ENCODE assay signal across 20 cellular contexts in the genomic region with DNA sequence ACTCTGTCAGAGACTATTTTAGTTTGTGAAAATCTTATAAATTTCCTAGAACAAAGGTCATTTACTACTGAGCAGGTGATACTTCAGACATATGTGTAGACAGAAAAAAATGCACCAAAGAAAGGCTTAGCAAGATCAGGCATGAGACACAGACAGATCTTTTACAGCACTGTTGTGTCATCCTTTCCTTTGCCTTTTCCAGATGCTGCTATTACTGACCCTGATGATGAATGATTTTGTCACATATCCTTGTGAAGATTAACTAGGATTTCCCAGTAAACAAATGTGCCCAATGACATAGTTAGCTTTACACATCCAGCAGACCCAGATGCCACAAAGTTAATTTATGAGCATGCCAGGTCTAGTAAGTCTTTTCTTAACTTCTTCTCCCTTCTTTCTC.
DNase-seq lines count a peak whose midpoint lies in the region; ATAC-seq, FAIRE-seq and TF ChIP-seq lines count a peak whose summit lies in the region.
"Had no signal": no experiment of that assay in that cellular context is flagged by ENCODE, and none has a peak within 500 bp of the region (broad histone marks: within the 10 kb centered on the region; RNA-seq: fewer than 3 reads in every experiment).

No MANE protein-coding gene starts in this region.

- H3K4me2 ChIP-seq in A549, result no peak overlapping the region
- no peak overlapping the region for H3K4me2 ChIP-seq in keratinocyte (ENCODE audit: control insufficient read depth, extremely low read depth, insufficient read depth, low read depth, low read length)

- no peak for TF ChIP-seq POLR2A in A549 (IDR thresholded peaks at IDR 0.05; ENCODE audit: low read length)

- H3K9ac ChIP-seq in keratinocyte (ENCODE audit: control insufficient read depth, extremely low read depth, insufficient read depth, low read length), result no peak overlapping the region

- H3K27me3 ChIP-seq in bronchial epithelial cell (ENCODE audit: control insufficient read depth, insufficient read depth, low read length) (no peaks in the 10 kb centered on the region), keratinocyte (ENCODE audit: control insufficient read depth, extremely low read depth, insufficient read depth, low read length) (no peaks in the 10 kb centered on the region)

- H3K36me3 ChIP-seq in bronchial epithelial cell (ENCODE audit: control insufficient read depth, insufficient read depth, low read length) (no peaks in the 10 kb centered on the region), keratinocyte (ENCODE audit: control insufficient read depth in 2 of 2, extremely low read depth in 1 of 2, insufficient read depth in 2 of 2, low read length in 2 of 2) (no peaks in the 10 kb centered on the region)

- H3K9me1 ChIP-seq in keratinocyte (ENCODE audit: control insufficient read depth, extremely low read depth, insufficient read depth, low read length), result no peaks in the 10 kb centered on the region

- dilution Hi-C loops in keratinocyte (cut with MboI; ENCODE audit: extremely low pct_ligation_motif_present, low sequenced_read_pairs), result no loop called here

- DNase-seq in A549 (ENCODE audit: low read depth in 1 of 2, low spot score in 1 of 2) (peak in 1 of 2 experiments; percentile 5), NCI-H82 (lab: John Stamatoyannopoulos, UW) (peak; percentile 46), bronchial epithelial cell (ENCODE audit: low read depth) (peak; percentile 70), keratinocyte (ENCODE audit: low read depth, low spot score) (no peak), RPMI8226 (no peak)
- DNase-seq: Calu3; CD4-positive, alpha-beta T cell; EL; H7; NCI-H1694 treated with DMSO at 0.1 percent for 48 hours; NCI-H2107; NCI-H510A treated with DMSO at 0.1 percent for 48 hours; SHP77 had no signal

- H4K20me1 ChIP-seq in keratinocyte (ENCODE audit: control insufficient read depth, extremely low read depth, insufficient read depth, low read length), result no peaks in the 10 kb centered on the region

- ATAC-seq in A549, result no peak
- no peak for ATAC-seq in HG02588 (IDR thresholded peaks at IDR 0.05; ENCODE audit: unreplicated experiment)
- ATAC-seq in HG03571 (IDR thresholded peaks at IDR 0.05; ENCODE audit: unreplicated experiment), result no peak
- no peak for ATAC-seq in HG02973 (IDR thresholded peaks at IDR 0.05; ENCODE audit: unreplicated experiment)
- ATAC-seq: Panc1 had no signal

- H3K27ac ChIP-seq in A549 (no peak overlapping the region), keratinocyte (ENCODE audit: control insufficient read depth, insufficient read depth, low read length) (no peak overlapping the region)
- H3K27ac ChIP-seq: SK-N-MC had no signal

- CTCF ChIA-PET in A549 (lab: Yijun Ruan, JAX), result no interaction called here

- no peak for TF ChIP-seq RAD21 in A549 (conservative IDR thresholded peaks at IDR 0.05 in 1 of 2, IDR thresholded peaks at IDR 0.05 in 1 of 2)

- POLR2A ChIA-PET in A549 (lab: Yijun Ruan, JAX), result no interaction called here

- H2AFZ ChIP-seq in keratinocyte (ENCODE audit: control insufficient read depth, low read length), result no peak overlapping the region

- H3K79me2 ChIP-seq in keratinocyte (ENCODE audit: control insufficient read depth, insufficient read depth, low read length), result no peaks in the 10 kb centered on the region

- no peak overlapping the region for H3K4me3 ChIP-seq in A549
- no peak overlapping the region for H3K4me3 ChIP-seq in bronchial epithelial cell (ENCODE audit: low read depth, low read length)
- H3K4me3 ChIP-seq in keratinocyte (ENCODE audit: control insufficient read depth in 2 of 3, extremely low read depth in 1 of 3, insufficient read depth in 2 of 3, low read depth in 1 of 3, low read length in 3 of 3), result no peak overlapping the region
- H3K4me3 ChIP-seq: SK-N-MC had no signal

- H3K9me3 ChIP-seq in A549 (no peaks in the 10 kb centered on the region), keratinocyte (ENCODE audit: control insufficient read depth, low read depth, low read length) (no peaks in the 10 kb centered on the region)

- peak; percentile 39 for FAIRE-seq in A549 (lab: Jason Lieb, UNC)
- FAIRE-seq in bronchial epithelial cell (lab: Jason Lieb, UNC), result peak; percentile 18
- peak; percentile 9 for FAIRE-seq in keratinocyte (lab: Jason Lieb, UNC)
- FAIRE-seq: A204.1, GM12891 had no signal

- no peak for TF ChIP-seq CTCF in A549 (IDR thresholded peaks at IDR 0.05)
- no peak for TF ChIP-seq CTCF in bronchial epithelial cell (IDR thresholded peaks at IDR 0.05; ENCODE audit: insufficient read depth, low read length, severe bottlenecking)
- no peak for TF ChIP-seq CTCF in keratinocyte (optimal IDR thresholded peaks at IDR 0.05 in 1 of 3, IDR thresholded peaks at IDR 0.05 in 1 of 3, conservative IDR thresholded peaks at IDR 0.05 in 1 of 3; ENCODE audit: extremely low read depth in 1 of 3, insufficient read depth in 2 of 3, low read length in 3 of 3)

- TF ChIP-seq EP300 in A549 (IDR thresholded peaks at IDR 0.05), result no peak

- no peaks in the 10 kb centered on the region for H3K4me1 ChIP-seq in A549
- no peaks in the 10 kb centered on the region for H3K4me1 ChIP-seq in keratinocyte (ENCODE audit: control insufficient read depth, extremely low read depth, insufficient read depth, low read length)

TF ChIP-seq in A549, 52 proteins besides CTCF, POLR2A, EP300 and RAD21:
- TF ChIP-seq, protein P1, sequence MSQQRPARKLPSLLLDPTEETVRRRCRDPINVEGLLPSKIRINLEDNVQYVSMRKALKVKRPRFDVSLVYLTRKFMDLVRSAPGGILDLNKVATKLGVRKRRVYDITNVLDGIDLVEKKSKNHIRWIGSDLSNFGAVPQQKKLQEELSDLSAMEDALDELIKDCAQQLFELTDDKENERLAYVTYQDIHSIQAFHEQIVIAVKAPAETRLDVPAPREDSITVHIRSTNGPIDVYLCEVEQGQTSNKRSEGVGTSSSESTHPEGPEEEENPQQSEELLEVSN (IDR thresholded peaks at IDR 0.05; ENCODE audit: borderline replicate concordance, low read depth), result no peak
TF ChIP-seq in A549: peak in this region for 0.

Comparison
In these comparisons a context has a peak if more than half of its experiments do, and no peak if none do; other contexts are left out.
1. DNase-seq: peak in NCI-H82 (single experiment) and bronchial epithelial cell (single experiment); none in keratinocyte (single experiment) and RPMI8226 (single experiment).